ENCODE assay signal across 16 cellular contexts in the genomic region with DNA sequence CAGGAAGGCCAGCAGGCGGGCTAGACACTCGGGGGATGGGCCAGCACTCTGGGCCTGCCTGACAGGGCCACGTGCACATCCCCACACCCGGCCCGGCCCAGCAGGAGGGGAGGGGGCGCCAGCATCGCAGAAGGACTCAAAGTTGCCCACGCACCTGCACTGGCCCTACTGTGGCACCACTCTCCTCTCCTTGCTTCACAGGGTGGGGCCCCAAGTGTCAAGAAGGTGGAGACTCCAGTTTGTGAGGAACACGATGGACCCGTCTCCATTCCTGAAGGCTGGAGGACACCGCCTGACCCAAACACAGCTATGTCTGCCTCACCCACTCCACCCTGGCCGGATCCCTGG. TPM values are rescaled to one million over a fixed set of nuclear protein-coding genes. Genes with fewer than 3 reads are reported as not detected.
A peak's percentile ranks its signal among the peaks of the same experiment; 100 is the strongest.
DNase-seq lines count a peak whose midpoint lies in the region; ATAC-seq, FAIRE-seq and TF ChIP-seq lines count a peak whose summit lies in the region.
"Had no signal": no experiment of that assay in that cellular context is flagged by ENCODE, and none has a peak within 500 bp of the region (broad histone marks: within the 10 kb centered on the region; RNA-seq: fewer than 3 reads in every experiment).

No MANE protein-coding gene starts in this region.

- H3K9me3 ChIP-seq in CD8-positive, alpha-beta T cell (ENCODE audit: low read length) = no peaks in the 10 kb centered on the region
- H3K9me3 ChIP-seq in IMR-90 (ENCODE audit: control insufficient read depth, insufficient read depth, low read length) (no peaks in the 10 kb centered on the region), HepG2 (ENCODE audit: low read length) (no peaks in the 10 kb centered on the region), osteoblast (ENCODE audit: low read depth, low read length) (no peaks in the 10 kb centered on the region)

- no peaks in the 10 kb centered on the region for H3K27me3 ChIP-seq in CD8-positive, alpha-beta T cell (ENCODE audit: insufficient read depth, low read length)
- H3K27me3 ChIP-seq in IMR-90 (ENCODE audit: control insufficient read depth, insufficient read depth, low read length) (peaks cover 10% of the 10 kb centered on the region), HepG2 (ENCODE audit: control insufficient read depth in 1 of 2, insufficient read depth in 2 of 2, low read length in 2 of 2) (no peaks in the 10 kb centered on the region), osteoblast (ENCODE audit: insufficient read depth, low read length) (peaks cover 19% of the 10 kb centered on the region)

- peaks cover 8% of the 10 kb centered on the region; the same call in 1 of the 2 replicates for H4K20me1 ChIP-seq in IMR-90 (ENCODE audit: insufficient read depth, low read length)
- no peaks in the 10 kb centered on the region for H4K20me1 ChIP-seq in HepG2 (ENCODE audit: insufficient read depth, low read length)
- no peaks in the 10 kb centered on the region for H4K20me1 ChIP-seq in osteoblast (ENCODE audit: insufficient read depth, low read length)

- no peak overlapping the region for H4K91ac ChIP-seq in IMR-90 (ENCODE audit: insufficient read depth, low read depth, low read length)

- H2BK15ac ChIP-seq in IMR-90 (ENCODE audit: low read depth, low read length) = no peak overlapping the region

- peaks cover 8% of the 10 kb centered on the region for H3K9me1 ChIP-seq in IMR-90 (ENCODE audit: insufficient read depth, low read length)

- ATAC-seq in CD8-positive, alpha-beta T cell = no peak
- no peak for ATAC-seq in IMR-90 (ENCODE audit: low read depth)
- no peak for ATAC-seq in HepG2

- dilution Hi-C loops in IMR-90 (cut with HindIII; ENCODE audit: low sequenced_read_pairs, unreplicated experiment) = no loop called here

- no peak for TF ChIP-seq POLR2A in IMR-90 (IDR thresholded peaks at IDR 0.05; ENCODE audit: low read depth, low read length)
- TF ChIP-seq POLR2A in HepG2 (IDR thresholded peaks at IDR 0.05; ENCODE audit: insufficient read depth in 1 of 2, low read depth in 2 of 2, low read length in 2 of 2) = no peak

- H3K4me2 ChIP-seq in IMR-90 (ENCODE audit: low read depth, low read length) (no peak overlapping the region), HepG2 (ENCODE audit: low read depth, low read length) (no peak overlapping the region), osteoblast (ENCODE audit: insufficient read depth, low read length) (no peak overlapping the region)
- H3K4me2 ChIP-seq: KMS-11 had no signal

- H3K27me3 Mint-ChIP-seq in CD8-positive, alpha-beta T cell (ENCODE audit: low read depth) = no peaks in the 10 kb centered on the region

- intact Hi-C loops in CD8-positive, alpha-beta T cell (cut with DNase I, micrococcal nuclease) = no loop called here
- intact Hi-C loops in IMR-90 (cut with micrococcal nuclease) = no loop called here
- intact Hi-C loops in HepG2 (cut with micrococcal nuclease; ENCODE audit: unreplicated experiment) = no loop called here

- H2BK5ac ChIP-seq in IMR-90 (ENCODE audit: low read depth, low read length, poor library complexity, severe bottlenecking) = no peak overlapping the region

- peaks cover 38% of the 10 kb centered on the region for H3K4me1 Mint-ChIP-seq in CD8-positive, alpha-beta T cell (ENCODE audit: low read depth)

- no peak overlapping the region for H2BK120ac ChIP-seq in IMR-90 (ENCODE audit: low read depth, low read length)

- H3K4me3 Mint-ChIP-seq in CD8-positive, alpha-beta T cell = peak overlapping the region; percentile 35

- CTCF ChIA-PET in CD8-positive, alpha-beta T cell (lab: Charles Lee) = interaction anchor here (1.3 kb wide), 1 partner anchor 12 kb away, joined by 3 read pairs; no protein-coding TSS in a partner anchor
- CTCF ChIA-PET in IMR-90 (lab: Yijun Ruan, JAX) (no interaction called here), HepG2 (lab: Yijun Ruan, JAX; ENCODE audit: low intra/inter-chr PET ratio, low total read pairs) (no interaction called here)

- H3K9me3 Mint-ChIP-seq in CD8-positive, alpha-beta T cell = no peaks in the 10 kb centered on the region

- TF ChIP-seq RAD21 in IMR-90 (IDR thresholded peaks at IDR 0.05; ENCODE audit: low read length) (no peak), HepG2 (CRISPR knock-in tag; IDR thresholded peaks at IDR 0.05) (no peak)

- no peak overlapping the region for H4K8ac ChIP-seq in IMR-90 (ENCODE audit: low read depth in 2 of 2, low read length in 2 of 2)

- TF ChIP-seq CTCF in CD8-positive, alpha-beta T cell (IDR thresholded peaks at IDR 0.05) = no peak
- TF ChIP-seq CTCF in IMR-90 (conservative IDR thresholded peaks at IDR 0.05; ENCODE audit: low read depth, low read length) (no peak), HepG2 (CRISPR knock-in tag; IDR thresholded peaks at IDR 0.05) (no peak), osteoblast (IDR thresholded peaks at IDR 0.05; ENCODE audit: extremely low read depth, low read depth, low read length) (no peak)

- no peak overlapping the region for H3K18ac ChIP-seq in IMR-90 (ENCODE audit: low read depth, low read length)

- H3K4me1 ChIP-seq in CD8-positive, alpha-beta T cell (ENCODE audit: insufficient read depth, low read length) = peaks cover 43% of the 10 kb centered on the region
- H3K4me1 ChIP-seq in IMR-90 (ENCODE audit: control insufficient read depth, insufficient read depth, low read length) (peaks cover 11% of the 10 kb centered on the region), HepG2 (ENCODE audit: insufficient read depth, low read length) (peaks cover 39% of the 10 kb centered on the region), osteoblast (ENCODE audit: insufficient read depth, low read length) (peaks cover 8% of the 10 kb centered on the region)

- H2AK5ac ChIP-seq in IMR-90 (ENCODE audit: low read depth, low read length) = no peak overlapping the region

- H3K27ac ChIP-seq in CD8-positive, alpha-beta T cell (ENCODE audit: low read depth, low read length) = no peak overlapping the region
- H3K27ac ChIP-seq in IMR-90 (ENCODE audit: insufficient read depth, low read length) (no peak overlapping the region), HepG2 (ENCODE audit: extremely low read length, insufficient read depth, low read length) (no peak overlapping the region), osteoblast (ENCODE audit: low read depth, low read length) (no peak overlapping the region)
- H3K27ac ChIP-seq: C4-2B, KMS-11 had no signal

- H3K23ac ChIP-seq in IMR-90 (ENCODE audit: low read depth, low read length) = no peak overlapping the region

- H2AFZ ChIP-seq in IMR-90 (replicated peaks; ENCODE audit: low read length, poor library complexity) (no peak overlapping the region), HepG2 (ENCODE audit: low read length) (no peak overlapping the region), osteoblast (ENCODE audit: low read length) (no peak overlapping the region)

- no peak overlapping the region for H3K14ac ChIP-seq in IMR-90 (replicated peaks; ENCODE audit: low read depth, low read length)

- TF ChIP-seq EP300 in HepG2 (IDR thresholded peaks at IDR 0.05; ENCODE audit: low read depth in 2 of 2, low read length in 2 of 2) = no peak
- no peak for TF ChIP-seq EP300 in HepG2 (CRISPR knock-in tag; IDR thresholded peaks at IDR 0.05; ENCODE audit: borderline replicate concordance)

- FAIRE-seq in HepG2 (lab: Jason Lieb, UNC) = no peak
- FAIRE-seq: G401.6, GM12891 had no signal

- H2BK20ac ChIP-seq in IMR-90 (ENCODE audit: low read depth, low read length) = no peak overlapping the region

- no TSS peak for BruUV-seq in IMR-90 (replicated peaks; lab: Mats Ljungman, UMichigan)
- BruUV-seq in HepG2 (replicated peaks; lab: Mats Ljungman, UMichigan) = no TSS peak

- H3K56ac ChIP-seq in IMR-90 (ENCODE audit: extremely low read depth, insufficient read depth, low read length) = no peak overlapping the region

- H3K9ac ChIP-seq in IMR-90 (ENCODE audit: low read depth, low read length) (no peak overlapping the region), HepG2 (ENCODE audit: insufficient read depth, low read depth, low read length) (no peak overlapping the region)
- H3K9ac ChIP-seq: KMS-11 had no signal

- peaks cover 5% of the 10 kb centered on the region for H3K36me3 Mint-ChIP-seq in CD8-positive, alpha-beta T cell

- H3K79me1 ChIP-seq in IMR-90 (ENCODE audit: low read depth in 1 of 2, low read length in 2 of 2) = peaks cover 0 to 3% of the 10 kb centered on the region in 2 experiments; a peak in 3 of 4 replicates

- no peaks in the 10 kb centered on the region for H3K36me3 ChIP-seq in CD8-positive, alpha-beta T cell (ENCODE audit: insufficient read depth, low read length)
- H3K36me3 ChIP-seq in IMR-90 (ENCODE audit: control insufficient read depth, insufficient read depth, low read length) = peaks cover 3% of the 10 kb centered on the region; the same call in 1 of the 2 replicates
- no peaks in the 10 kb centered on the region for H3K36me3 ChIP-seq in HepG2 (replicated peaks in 1 of 2; ENCODE audit: control insufficient read depth in 1 of 2, insufficient read depth in 2 of 2, low read length in 2 of 2)
- no peaks in the 10 kb centered on the region for H3K36me3 ChIP-seq in osteoblast (ENCODE audit: insufficient read depth, low read length)

- H2AK9ac ChIP-seq in IMR-90 (replicated peaks; ENCODE audit: low read depth, low read length, poor library complexity) = peak overlapping the region; percentile 15

- H3K27ac Mint-ChIP-seq in CD8-positive, alpha-beta T cell = no peak overlapping the region

- no peak overlapping the region for H3K4ac ChIP-seq in IMR-90 (ENCODE audit: low read depth, low read length)

- H3K79me2 ChIP-seq in HepG2 (ENCODE audit: insufficient read depth, low read length) (no peaks in the 10 kb centered on the region), osteoblast (ENCODE audit: insufficient read depth, low read length) (no peaks in the 10 kb centered on the region)

- POLR2A ChIA-PET in CD8-positive, alpha-beta T cell (lab: Charles Lee) = interaction anchor here (4.8 kb wide), 1 partner anchor 10 kb away, joined by 38 read pairs; no protein-coding TSS in a partner anchor
- POLR2A ChIA-PET in IMR-90 (lab: Charles Lee; ENCODE audit: unreplicated experiment) (no interaction called here), HepG2 (lab: Yijun Ruan, JAX) (no interaction called here)

- H4K5ac ChIP-seq in IMR-90 (ENCODE audit: low read depth, low read length) = no peak overlapping the region

- 62% methylated on average over 8 of the region's 12 CpGs; no CpG with 5 or more reads in 1 of the 2 experiments for WGBS in IMR-90 (ENCODE audit: extremely low coverage in 2 of 2, insufficient read length in 1 of 2), 2 experiments
- 82% methylated on average over 4 of the region's 12 CpGs for WGBS in HepG2 (ENCODE audit: low lambda C conversion rate)

- no peak overlapping the region for H3K4me3 ChIP-seq in CD8-positive, alpha-beta T cell (ENCODE audit: low read depth, low read length)
- H3K4me3 ChIP-seq in IMR-90 (ENCODE audit: insufficient read depth, low read depth, low read length) = no peak overlapping the region
- H3K4me3 ChIP-seq in HepG2 (replicated peaks in 1 of 3; ENCODE audit: insufficient read depth in 1 of 3, low read depth in 2 of 3, low read length in 3 of 3) = no peak overlapping the region
- H3K4me3 ChIP-seq in osteoblast (ENCODE audit: insufficient read depth, low read length) = no peak overlapping the region

- no peak for DNase-seq in CD8-positive, alpha-beta T cell
- no peak for DNase-seq in IMR-90
- no peak for DNase-seq in HepG2 (ENCODE audit: low spot score)
- peak; percentile 68 for DNase-seq in osteoblast (ENCODE audit: insufficient read length, low spot score, missing footprints)
- DNase-seq in NOMO-1 treated with dmso at 0.1 percent for 144 hours (lab: John Stamatoyannopoulos, UW; ENCODE audit: unreplicated experiment) = no peak
- DNase-seq in T-helper 9 cell = no peak
- no peak for DNase-seq in DMS53 (lab: John Stamatoyannopoulos, UW)
- DNase-seq: DMS79 treated with DMSO at 0.1 percent for 48 hours, MM.1S, NCI-H1105 treated with DMSO at 0.1 percent for 48 hours, NCI-H1930, NCI-H510A treated with DMSO at 0.1 percent for 48 hours had no signal

- in situ Hi-C loops in IMR-90 (cut with MboI; ENCODE audit: low sequenced_read_pairs) (no loop called here), HepG2 (cut with HindIII; ENCODE audit: extremely low pct_ligation_motif_present, low pct_unique_long_range_greater_than_20kb) (no loop called here)

RNA-seq across cellular contexts. Expression of gene A1BG, which starts 4.5 kb away (rescaled TPM):
- 10 to 100 TPM; 29.3 to 29.9 TPM for total RNA-seq in CD8-positive, alpha-beta T cell
- 4.5 and 6.4 TPM in 2 replicates for total RNA-seq in IMR-90 (2012; rRNA removed)
- polyA plus RNA-seq in IMR-90 (2012; rRNA removed) = 54.5 and 65.7 TPM in 2 replicates
- 40.0 and 43.7 TPM in 2 replicates for polyA plus RNA-seq in IMR-90 (2012; cell fraction: cytosol; rRNA removed)
- 10.3 and 18.0 TPM in 2 replicates for polyA plus RNA-seq in IMR-90 (2012; cell fraction: nucleus; rRNA removed; ENCODE audit: low replicate concordance)
- total RNA-seq in HepG2 (2016; rRNA removed; fragmentation: Illumina TruSeq; extraction: Trizol) = 15.1 and 41.4 TPM in 2 replicates
- total RNA-seq in HepG2 (2016; cell fraction: cytosol; rRNA removed; fragmentation: Illumina TruSeq; extraction: Trizol; ENCODE audit: low read depth) = 4.8 and 5.3 TPM in 2 replicates
- total RNA-seq in HepG2 (2016; cell fraction: insoluble cytoplasmic fraction; rRNA removed; fragmentation: Illumina TruSeq; extraction: Trizol) = 10.3 and 47.9 TPM in 2 replicates
- total RNA-seq in HepG2 (2016; cell fraction: membrane; rRNA removed; fragmentation: Illumina TruSeq; extraction: Trizol) = 6.5 and 6.7 TPM in 2 replicates
- total RNA-seq in HepG2 (2016; cell fraction: nucleus; rRNA removed; fragmentation: Illumina TruSeq; extraction: Trizol) = 31.7 and 39.4 TPM in 2 replicates
- polyA plus RNA-seq in HepG2 (2011; rRNA removed) = 14.7 and 49.8 TPM in 2 replicates
- 18.1 and 24.4 TPM in 2 replicates for polyA plus RNA-seq in HepG2 (2011; cell fraction: cytosol; rRNA removed)
- polyA plus RNA-seq in HepG2 (2011; cell fraction: nucleus; rRNA removed) = 63.3 and 113 TPM in 2 replicates
- polyA plus RNA-seq in HepG2 (2012) = 59.9 and 62.4 TPM in 2 replicates
- 4.3 and 5.6 TPM in 2 replicates for polyA plus RNA-seq in HepG2 (2016; cell fraction: cytosol; fragmentation: Illumina TruSeq; extraction: Trizol; ENCODE audit: low read depth)
- polyA plus RNA-seq in HepG2 (2016; cell fraction: insoluble cytoplasmic fraction; fragmentation: Illumina TruSeq; extraction: Trizol; ENCODE audit: low read depth) = 11.3 and 14.4 TPM in 2 replicates
- 4.0 and 4.9 TPM in 2 replicates for polyA plus RNA-seq in HepG2 (2016; cell fraction: membrane; fragmentation: Illumina TruSeq; extraction: Trizol; ENCODE audit: low read depth)
- 43.5 and 59.5 TPM in 2 replicates for polyA plus RNA-seq in HepG2 (2016; cell fraction: nucleus; fragmentation: Illumina TruSeq; extraction: Trizol; ENCODE audit: insufficient read depth, low read depth)
- polyA minus RNA-seq in HepG2 (2011; rRNA and poly(A)+ RNA removed; ENCODE audit: low replicate concordance) = 0.23 and 15.3 TPM in 2 replicates
- polyA minus RNA-seq in HepG2 (2011; cell fraction: cytosol; rRNA and poly(A)+ RNA removed) = 3.8 and 9.5 TPM in 2 replicates
- polyA minus RNA-seq in HepG2 (2011; cell fraction: nucleus; rRNA and poly(A)+ RNA removed) = 6.4 and 10.7 TPM in 2 replicates
- total RNA-seq in osteoblast = 1.1 and 1.5 TPM in 2 replicates

RNA-seq across cellular contexts. Expression of gene ZNF497, which starts 4.8 kb away (rescaled TPM):
- 1 to 10 TPM in 1 of 2 experiments, under 1 TPM in 1; 0.79 to 1.2 TPM for total RNA-seq in CD8-positive, alpha-beta T cell
- total RNA-seq in IMR-90 (2012; rRNA removed) (0.18 and 0.56 TPM in 2 replicates), HepG2 (2016; rRNA removed; fragmentation: Illumina TruSeq; extraction: Trizol) (1.1 and 1.9 TPM in 2 replicates), osteoblast (1.2 and 1.4 TPM in 2 replicates)
- polyA plus RNA-seq in IMR-90 (2012; rRNA removed) (0.24 and 0.27 TPM in 2 replicates), HepG2 (2011; rRNA removed) (1.5 and 1.8 TPM in 2 replicates)
- polyA plus RNA-seq in IMR-90 (2012; cell fraction: cytosol; rRNA removed) = 0.25 TPM in 2 replicates
- polyA plus RNA-seq in IMR-90 (2012; cell fraction: nucleus; rRNA removed; ENCODE audit: low replicate concordance) = 1.2 and 4.0 TPM in 2 replicates
- 0.10 and 0.53 TPM in 2 replicates for total RNA-seq in HepG2 (2016; cell fraction: cytosol; rRNA removed; fragmentation: Illumina TruSeq; extraction: Trizol; ENCODE audit: low read depth)
- total RNA-seq in HepG2 (2016; cell fraction: insoluble cytoplasmic fraction; rRNA removed; fragmentation: Illumina TruSeq; extraction: Trizol) = 1.4 and 1.9 TPM in 2 replicates
- total RNA-seq in HepG2 (2016; cell fraction: membrane; rRNA removed; fragmentation: Illumina TruSeq; extraction: Trizol) = 0.76 and 0.77 TPM in 2 replicates
- total RNA-seq in HepG2 (2016; cell fraction: nucleus; rRNA removed; fragmentation: Illumina TruSeq; extraction: Trizol) = 1.4 and 2.1 TPM in 2 replicates
- polyA plus RNA-seq in HepG2 (2011; cell fraction: cytosol; rRNA removed) = 0.74 and 1.2 TPM in 2 replicates
- polyA plus RNA-seq in HepG2 (2011; cell fraction: nucleus; rRNA removed) = 9.3 and 11.8 TPM in 2 replicates
- polyA plus RNA-seq in HepG2 (2012) = 0.83 and 1.1 TPM in 2 replicates
- 0.10 and 0.16 TPM in 2 replicates for polyA plus RNA-seq in HepG2 (2016; cell fraction: cytosol; fragmentation: Illumina TruSeq; extraction: Trizol; ENCODE audit: low read depth)
- 0.84 and 1.1 TPM in 2 replicates for polyA plus RNA-seq in HepG2 (2016; cell fraction: insoluble cytoplasmic fraction; fragmentation: Illumina TruSeq; extraction: Trizol; ENCODE audit: low read depth)
- polyA plus RNA-seq in HepG2 (2016; cell fraction: membrane; fragmentation: Illumina TruSeq; extraction: Trizol; ENCODE audit: low read depth) = 0.37 and 0.49 TPM in 2 replicates
- 3.8 and 4.5 TPM in 2 replicates for polyA plus RNA-seq in HepG2 (2016; cell fraction: nucleus; fragmentation: Illumina TruSeq; extraction: Trizol; ENCODE audit: insufficient read depth, low read depth)
- polyA minus RNA-seq in HepG2 (2011; rRNA and poly(A)+ RNA removed; ENCODE audit: low replicate concordance) = 3.8 and 4.0 TPM in 2 replicates
- 0.40 and 0.79 TPM in 2 replicates for polyA minus RNA-seq in HepG2 (2011; cell fraction: cytosol; rRNA and poly(A)+ RNA removed)
- 2.7 and 3.0 TPM in 2 replicates for polyA minus RNA-seq in HepG2 (2011; cell fraction: nucleus; rRNA and poly(A)+ RNA removed)

RNA-seq across cellular contexts. Expression of gene ZNF837, which starts 23.1 kb away (rescaled TPM):
- 1 to 10 TPM; 1.2 to 1.3 TPM for total RNA-seq in CD8-positive, alpha-beta T cell
- total RNA-seq in IMR-90 (2012; rRNA removed) = 0.54 and 0.56 TPM in 2 replicates
- polyA plus RNA-seq in IMR-90 (2012; rRNA removed) = 1.2 and 1.9 TPM in 2 replicates
- polyA plus RNA-seq in IMR-90 (2012; cell fraction: cytosol; rRNA removed) = 1.7 and 1.9 TPM in 2 replicates
- 0.97 and 3.2 TPM in 2 replicates for polyA plus RNA-seq in IMR-90 (2012; cell fraction: nucleus; rRNA removed; ENCODE audit: low replicate concordance)
- total RNA-seq in HepG2 (2016; rRNA removed; fragmentation: Illumina TruSeq; extraction: Trizol) = 0.73 and 1.3 TPM in 2 replicates
- total RNA-seq in HepG2 (2016; cell fraction: cytosol; rRNA removed; fragmentation: Illumina TruSeq; extraction: Trizol; ENCODE audit: low read depth) = 0.71 and 0.79 TPM in 2 replicates
- 0.68 and 1.8 TPM in 2 replicates for total RNA-seq in HepG2 (2016; cell fraction: insoluble cytoplasmic fraction; rRNA removed; fragmentation: Illumina TruSeq; extraction: Trizol)
- total RNA-seq in HepG2 (2016; cell fraction: membrane; rRNA removed; fragmentation: Illumina TruSeq; extraction: Trizol) = 1.5 and 2.2 TPM in 2 replicates
- 1.0 and 1.6 TPM in 2 replicates for total RNA-seq in HepG2 (2016; cell fraction: nucleus; rRNA removed; fragmentation: Illumina TruSeq; extraction: Trizol)
- 0.29 and 0.69 TPM in 2 replicates for polyA plus RNA-seq in HepG2 (2011; rRNA removed)
- polyA plus RNA-seq in HepG2 (2011; cell fraction: cytosol; rRNA removed) = 0.37 and 0.87 TPM in 2 replicates
- polyA plus RNA-seq in HepG2 (2011; cell fraction: nucleus; rRNA removed) = 1.6 TPM in 2 replicates
- 0.47 and 0.56 TPM in 2 replicates for polyA plus RNA-seq in HepG2 (2012)
- 0.55 and 0.72 TPM in 2 replicates for polyA plus RNA-seq in HepG2 (2016; cell fraction: cytosol; fragmentation: Illumina TruSeq; extraction: Trizol; ENCODE audit: low read depth)
- 0.70 and 0.97 TPM in 2 replicates for polyA plus RNA-seq in HepG2 (2016; cell fraction: insoluble cytoplasmic fraction; fragmentation: Illumina TruSeq; extraction: Trizol; ENCODE audit: low read depth)
- 0.61 and 0.99 TPM in 2 replicates for polyA plus RNA-seq in HepG2 (2016; cell fraction: membrane; fragmentation: Illumina TruSeq; extraction: Trizol; ENCODE audit: low read depth)
- 0.38 and 1.3 TPM in 2 replicates for polyA plus RNA-seq in HepG2 (2016; cell fraction: nucleus; fragmentation: Illumina TruSeq; extraction: Trizol; ENCODE audit: insufficient read depth, low read depth)
- polyA minus RNA-seq in HepG2 (2011; rRNA and poly(A)+ RNA removed; ENCODE audit: low replicate concordance) = 0.47 and 1.0 TPM in 2 replicates
- 0.44 and 0.69 TPM in 2 replicates for polyA minus RNA-seq in HepG2 (2011; cell fraction: cytosol; rRNA and poly(A)+ RNA removed)
- 0.25 and 0.90 TPM in 2 replicates for polyA minus RNA-seq in HepG2 (2011; cell fraction: nucleus; rRNA and poly(A)+ RNA removed)
- 4.4 and 4.7 TPM in 2 replicates for total RNA-seq in osteoblast

RNA-seq across cellular contexts. Expression of gene RPS5, which starts 29.3 kb away (rescaled TPM):
- 1,000 to 10,000 TPM; 1,884 to 1,887 TPM for total RNA-seq in CD8-positive, alpha-beta T cell
- total RNA-seq in IMR-90 (2012; rRNA removed) (3,811 and 5,858 TPM in 2 replicates), HepG2 (2016; rRNA removed; fragmentation: Illumina TruSeq; extraction: Trizol) (1,544 and 1,715 TPM in 2 replicates), osteoblast (1,166 and 1,239 TPM in 2 replicates)
- polyA plus RNA-seq in IMR-90 (2012; rRNA removed) (3,265 and 3,617 TPM in 2 replicates), HepG2 (2011; rRNA removed) (4,145 and 4,408 TPM in 2 replicates)
- polyA plus RNA-seq in IMR-90 (2012; cell fraction: cytosol; rRNA removed) = 1,967 and 6,567 TPM in 2 replicates
- 1,256 and 1,694 TPM in 2 replicates for polyA plus RNA-seq in IMR-90 (2012; cell fraction: nucleus; rRNA removed; ENCODE audit: low replicate concordance)
- total RNA-seq in HepG2 (2016; cell fraction: cytosol; rRNA removed; fragmentation: Illumina TruSeq; extraction: Trizol; ENCODE audit: low read depth) = 2,017 and 2,110 TPM in 2 replicates
- total RNA-seq in HepG2 (2016; cell fraction: insoluble cytoplasmic fraction; rRNA removed; fragmentation: Illumina TruSeq; extraction: Trizol) = 1,517 and 1,921 TPM in 2 replicates
- 2,939 and 3,145 TPM in 2 replicates for total RNA-seq in HepG2 (2016; cell fraction: membrane; rRNA removed; fragmentation: Illumina TruSeq; extraction: Trizol)
- 614 and 724 TPM in 2 replicates for total RNA-seq in HepG2 (2016; cell fraction: nucleus; rRNA removed; fragmentation: Illumina TruSeq; extraction: Trizol)
- polyA plus RNA-seq in HepG2 (2011; cell fraction: cytosol; rRNA removed) = 3,539 and 5,584 TPM in 2 replicates
- polyA plus RNA-seq in HepG2 (2011; cell fraction: nucleus; rRNA removed) = 1,780 and 1,928 TPM in 2 replicates
- polyA plus RNA-seq in HepG2 (2012) = 1,706 and 1,819 TPM in 2 replicates
- 2,310 and 2,596 TPM in 2 replicates for polyA plus RNA-seq in HepG2 (2016; cell fraction: cytosol; fragmentation: Illumina TruSeq; extraction: Trizol; ENCODE audit: low read depth)
- 1,782 and 1,827 TPM in 2 replicates for polyA plus RNA-seq in HepG2 (2016; cell fraction: insoluble cytoplasmic fraction; fragmentation: Illumina TruSeq; extraction: Trizol; ENCODE audit: low read depth)
- polyA plus RNA-seq in HepG2 (2016; cell fraction: membrane; fragmentation: Illumina TruSeq; extraction: Trizol; ENCODE audit: low read depth) = 3,073 and 3,180 TPM in 2 replicates
- polyA plus RNA-seq in HepG2 (2016; cell fraction: nucleus; fragmentation: Illumina TruSeq; extraction: Trizol; ENCODE audit: insufficient read depth, low read depth) = 1,095 and 1,142 TPM in 2 replicates
- 2,710 and 3,749 TPM in 2 replicates for polyA minus RNA-seq in HepG2 (2011; rRNA and poly(A)+ RNA removed; ENCODE audit: low replicate concordance)
- polyA minus RNA-seq in HepG2 (2011; cell fraction: cytosol; rRNA and poly(A)+ RNA removed) = 541 and 557 TPM in 2 replicates
- polyA minus RNA-seq in HepG2 (2011; cell fraction: nucleus; rRNA and poly(A)+ RNA removed) = 340 and 381 TPM in 2 replicates

RNA-seq across cellular contexts. Expression of gene ZSCAN22, which starts 31.0 kb away (rescaled TPM):
- 1 to 10 TPM; 1.7 to 2.2 TPM for total RNA-seq in CD8-positive, alpha-beta T cell
- total RNA-seq in IMR-90 (2012; rRNA removed) (1.9 and 2.5 TPM in 2 replicates), HepG2 (2016; rRNA removed; fragmentation: Illumina TruSeq; extraction: Trizol) (2.5 and 3.1 TPM in 2 replicates), osteoblast (2.5 and 3.5 TPM in 2 replicates)
- polyA plus RNA-seq in IMR-90 (2012; rRNA removed) (1.8 and 2.2 TPM in 2 replicates), HepG2 (2011; rRNA removed) (3.5 and 3.6 TPM in 2 replicates)
- 1.1 and 1.4 TPM in 2 replicates for polyA plus RNA-seq in IMR-90 (2012; cell fraction: cytosol; rRNA removed)
- 1.7 and 2.3 TPM in 2 replicates for polyA plus RNA-seq in IMR-90 (2012; cell fraction: nucleus; rRNA removed; ENCODE audit: low replicate concordance)
- 0.30 and 0.44 TPM in 2 replicates for total RNA-seq in HepG2 (2016; cell fraction: cytosol; rRNA removed; fragmentation: Illumina TruSeq; extraction: Trizol; ENCODE audit: low read depth)
- total RNA-seq in HepG2 (2016; cell fraction: insoluble cytoplasmic fraction; rRNA removed; fragmentation: Illumina TruSeq; extraction: Trizol) = 2.2 and 3.2 TPM in 2 replicates
- total RNA-seq in HepG2 (2016; cell fraction: membrane; rRNA removed; fragmentation: Illumina TruSeq; extraction: Trizol) = 1.3 TPM in 2 replicates
- total RNA-seq in HepG2 (2016; cell fraction: nucleus; rRNA removed; fragmentation: Illumina TruSeq; extraction: Trizol) = 1.8 and 2.3 TPM in 2 replicates
- 2.1 and 2.5 TPM in 2 replicates for polyA plus RNA-seq in HepG2 (2011; cell fraction: cytosol; rRNA removed)
- polyA plus RNA-seq in HepG2 (2011; cell fraction: nucleus; rRNA removed) = 2.6 and 2.7 TPM in 2 replicates
- 0.98 and 1.5 TPM in 2 replicates for polyA plus RNA-seq in HepG2 (2012)
- polyA plus RNA-seq in HepG2 (2016; cell fraction: cytosol; fragmentation: Illumina TruSeq; extraction: Trizol; ENCODE audit: low read depth) = 0.28 and 0.33 TPM in 2 replicates
- polyA plus RNA-seq in HepG2 (2016; cell fraction: insoluble cytoplasmic fraction; fragmentation: Illumina TruSeq; extraction: Trizol; ENCODE audit: low read depth) = 1.6 and 1.9 TPM in 2 replicates
- polyA plus RNA-seq in HepG2 (2016; cell fraction: membrane; fragmentation: Illumina TruSeq; extraction: Trizol; ENCODE audit: low read depth) = 0.57 and 0.63 TPM in 2 replicates
- 2.4 and 3.1 TPM in 2 replicates for polyA plus RNA-seq in HepG2 (2016; cell fraction: nucleus; fragmentation: Illumina TruSeq; extraction: Trizol; ENCODE audit: insufficient read depth, low read depth)
- polyA minus RNA-seq in HepG2 (2011; rRNA and poly(A)+ RNA removed; ENCODE audit: low replicate concordance) = 10.3 and 17.6 TPM in 2 replicates
- 1.9 and 2.6 TPM in 2 replicates for polyA minus RNA-seq in HepG2 (2011; cell fraction: cytosol; rRNA and poly(A)+ RNA removed)
- 4.1 and 4.6 TPM in 2 replicates for polyA minus RNA-seq in HepG2 (2011; cell fraction: nucleus; rRNA and poly(A)+ RNA removed)
